8 cellular contexts compared by ENCODE assay signal in genomic region chr4:30719363-30720020, GRCh38. TPM values are rescaled to one million over a fixed set of nuclear protein-coding genes. Genes with fewer than 3 reads are reported as not detected.
DNase-seq lines count a peak whose midpoint lies in the region; ATAC-seq lines count a peak whose summit lies in the region.

No MANE protein-coding gene starts in this region.

- DNase-seq in DMS 273 (lab: John Stamatoyannopoulos, UW; ENCODE audit: unreplicated experiment) (peak; percentile 49), DMS 273 treated with DMSO at 0.1 percent for 48 hours (lab: John Stamatoyannopoulos, UW) (no peak), M059J (ENCODE audit: low read depth) (peak; percentile 43), adipocyte (ENCODE audit: low read depth) (peak; percentile 91), left ventricle myocardium superior (peak; percentile 75), posterior vena cava (ENCODE audit: low spot score) (peak; percentile 85)

- peaks cover 37% of the 10 kb centered on the region for H3K4me1 ChIP-seq in adipocyte (ENCODE audit: control insufficient read depth, insufficient read depth, low read length)

- ATAC-seq in left ventricle myocardium superior, result peak; percentile 68
- ATAC-seq in GM21723 (IDR thresholded peaks at IDR 0.05; ENCODE audit: unreplicated experiment), result no peak
- ATAC-seq in HG03460 (IDR thresholded peaks at IDR 0.05; ENCODE audit: unreplicated experiment), result no peak

- H3K27me3 ChIP-seq in adipocyte (replicated peaks; ENCODE audit: control insufficient read depth, insufficient read depth, low read length), result peaks cover 9% of the 10 kb centered on the region

- H3K9ac ChIP-seq in adipocyte (ENCODE audit: low read length), result peak overlapping the region; percentile 67

- peak overlapping the region; percentile 85 for H3K4me3 ChIP-seq in adipocyte (ENCODE audit: low read length)

- H3K9me3 ChIP-seq in adipocyte (ENCODE audit: control insufficient read depth, low read length), result no peaks in the 10 kb centered on the region

- H3K36me3 ChIP-seq in adipocyte (ENCODE audit: control insufficient read depth, insufficient read depth, low read length, severe bottlenecking), result no peaks in the 10 kb centered on the region

- intact Hi-C loops in left ventricle myocardium superior (cut with micrococcal nuclease) (no loop called here), posterior vena cava (cut with DNase I) (loop anchor here in 1 of 2 donors (10.0 kb wide), 1 partner anchor 145 kb away; no protein-coding TSS in a partner anchor)

RNA-seq across cellular contexts. Expression of gene PCDH7, which starts 0.7 kb away (rescaled TPM):
- 0.66 and 1.0 TPM in 2 replicates for total RNA-seq in M059J (2014; rRNA removed; shearing (Covaris generic))
- total RNA-seq in left ventricle myocardium superior, result 53.4 TPM
- total RNA-seq in posterior vena cava, result 100 to 1,000 TPM; 107 to 124 TPM

Comparison
In these comparisons a context has a peak if more than half of its experiments do, and no peak if none do; other contexts are left out.
1. RNA of gene PCDH7, which starts 0.7 kb away (total RNA-seq): 107 to 124 TPM in posterior vena cava and 53.4 TPM in left ventricle myocardium superior (single experiment); 0.66 to 1.0 TPM in M059J; every median in the first group is over 10 times any median in the second.